ENCODE assay signal across 8 cellular contexts in genomic region chr3:49470714-49471420, GRCh38. TPM values are rescaled to one million over a fixed set of nuclear protein-coding genes. Genes with fewer than 3 reads are reported as not detected.
DNase-seq lines count a peak whose midpoint lies in the region; ATAC-seq and TF ChIP-seq lines count a peak whose summit lies in the region.

No MANE protein-coding gene starts in this region.

- intact Hi-C loops in right cardiac atrium (cut with DNase I): no loop called here

- peak overlapping the region; percentile 65 for H2AFZ ChIP-seq in ACC112 (ENCODE audit: low read length, unreplicated experiment)

- DNase-seq in right cardiac atrium (peak in 1 of 3 donors; percentile 2), middle frontal gyrus (ENCODE audit: extremely low spot score, low spot score) (no peak)
- no peak for DNase-seq in activated CD8-positive, alpha-beta memory T cell treated with anti-CD3 and anti-CD28 coated beads, Interleukin-2, amount 50 U/mL, for 48 hours

- H3K4me3 ChIP-seq in ACC112 (ENCODE audit: low read depth, low read length) (peak overlapping the region; percentile 91), WI38 (ENCODE audit: low read depth, low read length) (peak overlapping the region; percentile 87), right cardiac atrium (ENCODE audit: low read length) (peak overlapping the region; percentile 50), skeletal muscle tissue (ENCODE audit: low read length in 3 of 3) (peak overlapping the region; percentile 72 to 91 (median 86))

- H3K36me3 ChIP-seq in ACC112 (ENCODE audit: insufficient read depth, low read length): no peaks in the 10 kb centered on the region
- H3K36me3 ChIP-seq in skeletal muscle tissue (ENCODE audit: control insufficient read depth in 3 of 3, insufficient read depth in 3 of 3, low read length in 3 of 3): peaks cover 0 to 2% (median 0%) of the 10 kb centered on the region in 3 donors

- H3K4me1 ChIP-seq in ACC112 (ENCODE audit: control insufficient read depth, insufficient read depth, low read length, unreplicated experiment) (peaks cover 22% of the 10 kb centered on the region), right cardiac atrium (ENCODE audit: control insufficient read depth, insufficient read depth, low read length) (peaks cover 9% of the 10 kb centered on the region), skeletal muscle tissue (ENCODE audit: control insufficient read depth in 3 of 3, insufficient read depth in 3 of 3, low read length in 3 of 3) (peaks cover 25 to 29% (median 27%) of the 10 kb centered on the region in 3 donors)

- ATAC-seq in GM18867 (IDR thresholded peaks at IDR 0.05; ENCODE audit: unreplicated experiment): peak; percentile 27
- peak; percentile 19 for ATAC-seq in HG03139 (IDR thresholded peaks at IDR 0.05; ENCODE audit: unreplicated experiment)
- ATAC-seq in right cardiac atrium: no peak

- TF ChIP-seq CTCF in WI38 (IDR thresholded peaks at IDR 0.05; ENCODE audit: low read depth, low read length): no peak

- no peaks in the 10 kb centered on the region for H3K27me3 ChIP-seq in ACC112 (ENCODE audit: insufficient read depth, low read length)
- H3K27me3 ChIP-seq in right cardiac atrium (ENCODE audit: control insufficient read depth, insufficient read depth): no peaks in the 10 kb centered on the region
- no peaks in the 10 kb centered on the region for H3K27me3 ChIP-seq in skeletal muscle tissue (ENCODE audit: control insufficient read depth in 3 of 3, insufficient read depth in 3 of 3, low read length in 3 of 3)

- H3K27ac ChIP-seq in ACC112 (ENCODE audit: low read depth, low read length) (peak overlapping the region; percentile 67), right cardiac atrium (ENCODE audit: low read length) (peak overlapping the region; percentile 94), skeletal muscle tissue (ENCODE audit: low read depth, low read length) (peak overlapping the region; percentile 99)

- WGBS in right cardiac atrium: 4% methylated on average over 23 of the region's 23 CpGs

- no peaks in the 10 kb centered on the region for H3K9me3 ChIP-seq in right cardiac atrium (ENCODE audit: control insufficient read depth, low read length)
- no peaks in the 10 kb centered on the region for H3K9me3 ChIP-seq in skeletal muscle tissue (ENCODE audit: control insufficient read depth in 3 of 3, low read length in 3 of 3)

- H3K79me2 ChIP-seq in ACC112 (ENCODE audit: control insufficient read depth, insufficient read depth, low read length, unreplicated experiment): peaks cover 8% of the 10 kb centered on the region

- peak overlapping the region; percentile 76 to 97 (median 94) for H3K9ac ChIP-seq in skeletal muscle tissue (ENCODE audit: low read depth in 1 of 3, low read length in 3 of 3)

RNA-seq across cellular contexts. Expression of gene DAG1, which starts 0.8 kb away (rescaled TPM):
- 100 to 1,000 TPM; 113 to 141 (median 121) TPM for total RNA-seq in right cardiac atrium
- polyA plus RNA-seq in right cardiac atrium: 64.0 TPM
- total RNA-seq in skeletal muscle tissue: 77.2 TPM

RNA-seq across cellular contexts. Expression of gene NICN1, which starts 41.7 kb away (rescaled TPM):
- total RNA-seq in right cardiac atrium: 10 to 100 TPM in 3 of 4 donors, 1 to 10 TPM in 1; 7.5 to 19.4 (median 18.4) TPM
- polyA plus RNA-seq in right cardiac atrium: 13.3 TPM
- 2.6 TPM for total RNA-seq in skeletal muscle tissue

RNA-seq across cellular contexts. Expression of gene AMT, which starts 48.6 kb away (rescaled TPM):
- total RNA-seq in right cardiac atrium: 10 to 100 TPM; 17.4 to 33.7 (median 29.6) TPM
- 20.0 TPM for polyA plus RNA-seq in right cardiac atrium
- total RNA-seq in skeletal muscle tissue: 2.6 TPM

RNA-seq across cellular contexts. Expression of gene TCTA, which starts 58.6 kb away (rescaled TPM):
- total RNA-seq in right cardiac atrium (10 to 100 TPM; 15.5 to 21.4 (median 19.0) TPM), skeletal muscle tissue (8.9 TPM)
- polyA plus RNA-seq in right cardiac atrium: 19.4 TPM

RNA-seq across cellular contexts. Expression of gene RHOA, which starts 59.1 kb away (rescaled TPM):
- total RNA-seq in right cardiac atrium (100 to 1,000 TPM; 217 to 310 (median 265) TPM), skeletal muscle tissue (291 TPM)
- 142 TPM for polyA plus RNA-seq in right cardiac atrium

Comparison
In these comparisons a context has a peak if more than half of its experiments do, and no peak if none do; other contexts are left out.
1. ATAC-seq: peak in GM18867 (single experiment) and HG03139 (single experiment); none in right cardiac atrium (0 of 2).
2. Peak in every context shown above with its lines, with median percentiles within 50 percentile points of each other: H3K27ac ChIP-seq and H3K4me3 ChIP-seq.